Comparison of ENCODE assay signal across 19 cellular contexts in genomic region chr12:356276-356988, GRCh38. TPM values are rescaled to one million over a fixed set of nuclear protein-coding genes. Genes with fewer than 3 reads are reported as not detected.
A peak's percentile ranks its signal among the peaks of the same experiment; 100 is the strongest.
DNase-seq lines count a peak whose midpoint lies in the region; ATAC-seq and TF ChIP-seq lines count a peak whose summit lies in the region.
"Had no signal": no experiment of that assay in that cellular context is flagged by ENCODE, and none has a peak within 500 bp of the region (broad histone marks: within the 10 kb centered on the region; RNA-seq: fewer than 3 reads in every experiment).

No MANE protein-coding gene starts in this region.

- intact Hi-C loops in heart left ventricle (cut with DNase I), result no loop called here

- H3K27me3 ChIP-seq in heart left ventricle, result no peaks in the 10 kb centered on the region
- H3K27me3 ChIP-seq: heart right ventricle, sigmoid colon, stomach had no signal

- peaks cover 3 to 98% (median 96%) of the 10 kb centered on the region in 9 donors for H3K36me3 ChIP-seq in heart left ventricle

- H3K4me3 ChIP-seq in AG04449 (ENCODE audit: low read depth, low read length), result no peak overlapping the region
- no peak overlapping the region for H3K4me3 ChIP-seq in fibroblast of villous mesenchyme (ENCODE audit: low read depth, low read length)
- H3K4me3 ChIP-seq in heart left ventricle, result no peak overlapping the region
- H3K4me3 ChIP-seq: heart right ventricle, sigmoid colon, stomach had no signal

- H3K4me1 Mint-ChIP-seq in activated T-helper 17 cell treated with anti-CD3 and anti-CD28 coated beads, Interleukin-2, amount 50 U/mL, for 72 hours, result peaks cover 7% of the 10 kb centered on the region

- peaks cover 100% of the 10 kb centered on the region for H3K36me3 Mint-ChIP-seq in activated T-helper 17 cell treated with anti-CD3 and anti-CD28 coated beads, Interleukin-2, amount 50 U/mL, for 72 hours (ENCODE audit: low read depth)

- H3K27me3 Mint-ChIP-seq in activated T-helper 17 cell treated with anti-CD3 and anti-CD28 coated beads, Interleukin-2, amount 50 U/mL, for 72 hours, result no peaks in the 10 kb centered on the region
- H3K27me3 Mint-ChIP-seq: CD4-positive, alpha-beta memory T cell had no signal

- no peaks in the 10 kb centered on the region for H3K9me3 Mint-ChIP-seq in activated T-helper 17 cell treated with anti-CD3 and anti-CD28 coated beads, Interleukin-2, amount 50 U/mL, for 72 hours

- ATAC-seq in activated T-helper 17 cell treated with anti-CD3 and anti-CD28 coated beads, Interleukin-2, amount 50 U/mL, for 72 hours (replicated peaks), result no peak
- ATAC-seq in GM21367 (IDR thresholded peaks at IDR 0.05; ENCODE audit: unreplicated experiment), result no peak
- ATAC-seq in HG03097 (IDR thresholded peaks at IDR 0.05; ENCODE audit: low FRiP score, unreplicated experiment), result no peak
- ATAC-seq in heart left ventricle, result no peak
- ATAC-seq: heart right ventricle, HepG2, left lobe of liver had no signal

- peak overlapping the region; percentile 36 for H3K27ac Mint-ChIP-seq in activated T-helper 17 cell treated with anti-CD3 and anti-CD28 coated beads, Interleukin-2, amount 50 U/mL, for 72 hours

- peaks cover 0 to 16% (median 0%) of the 10 kb centered on the region in 12 donors for H3K9me3 ChIP-seq in heart left ventricle
- H3K9me3 ChIP-seq: sigmoid colon had no signal

- POLR2A ChIA-PET in AG04449 (lab: Yijun Ruan, JAX), result no interaction called here

- no peak for TF ChIP-seq POLR2A in heart left ventricle (IDR thresholded peaks at IDR 0.05)

- CTCF ChIA-PET in AG04449 (lab: Yijun Ruan, JAX), result no interaction called here

- peaks cover 0 to 7% (median 0%) of the 10 kb centered on the region in 12 donors for H3K4me1 ChIP-seq in heart left ventricle
- H3K4me1 ChIP-seq: stomach had no signal

- TF ChIP-seq CTCF in AG04449 (IDR thresholded peaks at IDR 0.05; ENCODE audit: insufficient read depth, low read length, missing control alignments) (no peak), fibroblast of villous mesenchyme (IDR thresholded peaks at IDR 0.05; ENCODE audit: insufficient read depth, low read depth, low read length) (no peak), heart left ventricle (IDR thresholded peaks at IDR 0.05) (no peak)

- H3K27ac ChIP-seq in heart left ventricle, result no peak overlapping the region
- H3K27ac ChIP-seq: heart right ventricle, sigmoid colon, stomach had no signal

- H3K4me3 Mint-ChIP-seq in activated T-helper 17 cell treated with anti-CD3 and anti-CD28 coated beads, Interleukin-2, amount 50 U/mL, for 72 hours, result no peak overlapping the region

- peak; percentile 16 for DNase-seq in AG04449 (ENCODE audit: low read depth, low spot score)
- peak; percentile 62 for DNase-seq in GM04503 (ENCODE audit: low read depth)
- DNase-seq in fibroblast of villous mesenchyme (ENCODE audit: low read depth), result peak; percentile 39
- DNase-seq in OCI-M2 (lab: John Stamatoyannopoulos, UW; ENCODE audit: unreplicated experiment), result no peak
- DNase-seq in heart left ventricle, result no peak
- DNase-seq: amniotic stem cell; CD4-positive, alpha-beta memory T cell; heart right ventricle; NCI-H146; NCI-H524; RPMI8226; sigmoid colon; stomach; T-helper 9 cell had no signal

- WGBS in heart left ventricle, 4 donors, result 83 to 87% (median 87%) methylated on average over 7 of the region's 7 CpGs

RNA-seq across cellular contexts. Expression of gene KDM5A, which starts 32.7 kb away (rescaled TPM):
- total RNA-seq in activated T-helper 17 cell treated with anti-CD3 and anti-CD28 coated beads, Interleukin-2, amount 50 U/mL, for 72 hours, result 10 to 100 TPM; 62.5 to 82.1 TPM
- total RNA-seq in fibroblast of villous mesenchyme, result 60.2 and 77.3 TPM in 2 replicates
- total RNA-seq in heart left ventricle, result 10 to 100 TPM; 21.8 to 55.6 (median 34.6) TPM
- 1 to 10 TPM; 4.7 to 9.3 TPM for polyA plus RNA-seq in heart left ventricle

RNA-seq across cellular contexts. Expression of gene CCDC77, which starts 45.0 kb away (rescaled TPM):
- 10 to 100 TPM; 17.4 to 22.8 TPM for total RNA-seq in activated T-helper 17 cell treated with anti-CD3 and anti-CD28 coated beads, Interleukin-2, amount 50 U/mL, for 72 hours
- total RNA-seq in fibroblast of villous mesenchyme (9.1 and 9.7 TPM in 2 replicates), heart left ventricle (1 to 10 TPM; 1.3 to 4.6 (median 2.6) TPM)
- polyA plus RNA-seq in heart left ventricle, result 1 to 10 TPM; 2.9 to 3.0 TPM

Comparison
In these comparisons a context has a peak if more than half of its experiments do, and no peak if none do; other contexts are left out.
1. DNase-seq: peak in AG04449 (single experiment), GM04503 (single experiment) and fibroblast of villous mesenchyme (single experiment); none in OCI-M2 (single experiment) and heart left ventricle (0 of 5).